In the genomic region with DNA sequence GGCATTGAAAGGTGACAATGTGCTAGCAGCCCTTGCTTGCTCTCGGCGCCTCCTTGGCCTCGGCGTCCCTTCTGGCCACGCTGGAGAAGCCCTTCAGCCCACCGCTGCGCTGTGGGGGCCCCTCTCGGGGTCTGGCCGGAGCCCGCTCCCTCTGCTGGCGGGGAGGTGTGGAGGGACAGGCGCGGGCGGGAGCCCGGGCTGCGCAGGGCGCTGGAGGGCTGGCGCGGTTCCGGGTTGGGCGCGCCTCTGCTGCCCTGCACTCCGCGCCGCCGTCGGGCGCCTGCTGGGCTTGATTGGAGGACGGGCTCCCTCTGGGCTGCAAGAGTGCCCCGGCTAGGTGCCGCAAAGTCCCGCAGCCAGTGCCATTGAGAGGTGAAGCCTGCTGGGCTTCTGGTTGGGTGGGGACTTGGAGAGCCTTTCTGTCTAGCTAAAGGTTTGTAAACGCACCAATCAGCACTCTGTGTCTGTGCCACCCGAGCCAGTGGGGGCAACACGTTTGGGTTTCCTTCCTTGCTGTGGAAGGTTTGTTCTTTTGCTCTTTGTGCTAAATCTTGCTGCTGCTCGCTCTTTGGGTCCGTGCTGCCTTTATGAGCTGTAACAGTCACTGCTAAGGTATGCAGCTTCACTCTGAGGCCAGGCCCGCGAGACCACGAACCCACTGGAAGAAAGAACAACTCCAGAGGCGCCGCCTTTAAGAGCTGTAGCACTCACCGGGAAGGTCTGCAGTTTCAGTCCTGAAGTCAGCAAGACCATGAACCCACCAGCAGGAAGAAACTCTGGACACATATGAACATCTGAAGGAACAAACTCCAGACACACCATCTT, we compare ENCODE assay signal across 1 cellular context.
TF ChIP-seq lines count a peak whose summit lies in the region.

No MANE protein-coding gene starts in this region.

TF ChIP-seq in HepG2, 621 proteins besides CTCF, POLR2A, EP300 and RAD21 (continued from another document and continues in another):
- TF ChIP-seq, protein P1, sequence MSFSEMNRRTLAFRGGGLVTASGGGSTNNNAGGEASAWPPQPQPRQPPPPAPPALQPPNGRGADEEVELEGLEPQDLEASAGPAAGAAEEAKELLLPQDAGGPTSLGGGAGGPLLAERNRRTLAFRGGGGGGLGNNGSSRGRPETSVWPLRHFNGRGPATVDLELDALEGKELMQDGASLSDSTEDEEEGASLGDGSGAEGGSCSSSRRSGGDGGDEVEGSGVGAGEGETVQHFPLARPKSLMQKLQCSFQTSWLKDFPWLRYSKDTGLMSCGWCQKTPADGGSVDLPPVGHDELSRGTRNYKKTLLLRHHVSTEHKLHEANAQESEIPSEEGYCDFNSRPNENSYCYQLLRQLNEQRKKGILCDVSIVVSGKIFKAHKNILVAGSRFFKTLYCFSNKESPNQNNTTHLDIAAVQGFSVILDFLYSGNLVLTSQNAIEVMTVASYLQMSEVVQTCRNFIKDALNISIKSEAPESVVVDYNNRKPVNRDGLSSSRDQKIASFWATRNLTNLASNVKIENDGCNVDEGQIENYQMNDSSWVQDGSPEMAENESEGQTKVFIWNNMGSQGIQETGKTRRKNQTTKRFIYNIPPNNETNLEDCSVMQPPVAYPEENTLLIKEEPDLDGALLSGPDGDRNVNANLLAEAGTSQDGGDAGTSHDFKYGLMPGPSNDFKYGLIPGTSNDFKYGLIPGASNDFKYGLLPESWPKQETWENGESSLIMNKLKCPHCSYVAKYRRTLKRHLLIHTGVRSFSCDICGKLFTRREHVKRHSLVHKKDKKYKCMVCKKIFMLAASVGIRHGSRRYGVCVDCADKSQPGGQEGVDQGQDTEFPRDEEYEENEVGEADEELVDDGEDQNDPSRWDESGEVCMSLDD (CRISPR knock-in tag; IDR thresholded peaks at IDR 0.05; ENCODE audit: borderline replicate concordance): no peak
- TF ChIP-seq SETDB1 (CRISPR knock-in tag; IDR thresholded peaks at IDR 0.05; ENCODE audit: borderline replicate concordance) (no peak), PITX1 (CRISPR knock-in tag; IDR thresholded peaks at IDR 0.05) (no peak), TFAP4 (IDR thresholded peaks at IDR 0.05; ENCODE audit: borderline replicate concordance, low read depth) (no peak), ZNF775 (CRISPR knock-in tag; IDR thresholded peaks at IDR 0.05; ENCODE audit: borderline replicate concordance) (no peak), TCF12 (IDR thresholded peaks at IDR 0.05) (no peak), TCF12 (CRISPR knock-in tag; IDR thresholded peaks at IDR 0.05) (no peak), ZC3H4 (CRISPR knock-in tag; IDR thresholded peaks at IDR 0.05; ENCODE audit: borderline replicate concordance) (no peak), ZSCAN31 (CRISPR knock-in tag; IDR thresholded peaks at IDR 0.05; ENCODE audit: low read depth) (0 out of 2 replicates have a peak, but pooled peaks have one; percentile 42), ATF7-NPFF (CRISPR knock-in tag; IDR thresholded peaks at IDR 0.05; ENCODE audit: low read depth) (peak; percentile 77), KDM4B (CRISPR knock-in tag; IDR thresholded peaks at IDR 0.05) (no peak), CEBPG (CRISPR knock-in tag; IDR thresholded peaks at IDR 0.05) (no peak), ZNF501 (CRISPR knock-in tag; IDR thresholded peaks at IDR 0.05) (0 out of 2 replicates have a peak, but pooled peaks have one; percentile 25), ZNF562 (CRISPR knock-in tag; IDR thresholded peaks at IDR 0.05; ENCODE audit: borderline replicate concordance) (no peak), GZF1 (CRISPR knock-in tag; IDR thresholded peaks at IDR 0.05) (no peak), NCOA2 (CRISPR knock-in tag; IDR thresholded peaks at IDR 0.05) (no peak), HNF1B (CRISPR knock-in tag; IDR thresholded peaks at IDR 0.05) (no peak), MBNL3 (CRISPR knock-in tag; conservative IDR thresholded peaks at IDR 0.05) (no peak), ZNF605 (CRISPR knock-in tag; IDR thresholded peaks at IDR 0.05) (no peak), ETV6 (CRISPR knock-in tag; conservative IDR thresholded peaks at IDR 0.05) (no peak), AKAP8 (CRISPR knock-in tag; IDR thresholded peaks at IDR 0.05) (no peak), FLYWCH1 (CRISPR knock-in tag; IDR thresholded peaks at IDR 0.05) (no peak), ZNF335 (CRISPR knock-in tag; IDR thresholded peaks at IDR 0.05) (no peak), ZNF850 (CRISPR knock-in tag; conservative IDR thresholded peaks at IDR 0.05) (peak; percentile 99), STAT6 (CRISPR knock-in tag; IDR thresholded peaks at IDR 0.05; ENCODE audit: borderline replicate concordance) (no peak), CBX2 (IDR thresholded peaks at IDR 0.05; ENCODE audit: low read depth, low read length) (no peak), CBX2 (CRISPR knock-in tag; IDR thresholded peaks at IDR 0.05; ENCODE audit: low read depth) (0 out of 2 replicates have a peak, but pooled peaks have one; percentile 45), ZNF841 (CRISPR knock-in tag; IDR thresholded peaks at IDR 0.05; ENCODE audit: borderline replicate concordance) (no peak), FOSL2 (CRISPR knock-in tag; IDR thresholded peaks at IDR 0.05) (peak; percentile 56), ZNF564 (CRISPR knock-in tag; IDR thresholded peaks at IDR 0.05) (no peak), ZBTB26 (CRISPR knock-in tag; IDR thresholded peaks at IDR 0.05; ENCODE audit: borderline replicate concordance) (no peak), MEIS1 (CRISPR knock-in tag; IDR thresholded peaks at IDR 0.05; ENCODE audit: borderline replicate concordance) (0 out of 2 replicates have a peak, but pooled peaks have one; percentile 51), TSC22D2 (CRISPR knock-in tag; IDR thresholded peaks at IDR 0.05; ENCODE audit: borderline replicate concordance) (no peak), ZNF142 (CRISPR knock-in tag; IDR thresholded peaks at IDR 0.05) (no peak; the same call in 1 of the 2 replicates), GABPB1 (CRISPR knock-in tag; IDR thresholded peaks at IDR 0.05) (peak; percentile 47; the same call in 1 of the 2 replicates), ZNF788 (CRISPR knock-in tag; IDR thresholded peaks at IDR 0.05; ENCODE audit: borderline replicate concordance) (peak; percentile 38; the same call in 1 of the 2 replicates), ASH2L (IDR thresholded peaks at IDR 0.05; ENCODE audit: insufficient read length, low read depth, low read length) (no peak)
- TF ChIP-seq, protein P2, sequence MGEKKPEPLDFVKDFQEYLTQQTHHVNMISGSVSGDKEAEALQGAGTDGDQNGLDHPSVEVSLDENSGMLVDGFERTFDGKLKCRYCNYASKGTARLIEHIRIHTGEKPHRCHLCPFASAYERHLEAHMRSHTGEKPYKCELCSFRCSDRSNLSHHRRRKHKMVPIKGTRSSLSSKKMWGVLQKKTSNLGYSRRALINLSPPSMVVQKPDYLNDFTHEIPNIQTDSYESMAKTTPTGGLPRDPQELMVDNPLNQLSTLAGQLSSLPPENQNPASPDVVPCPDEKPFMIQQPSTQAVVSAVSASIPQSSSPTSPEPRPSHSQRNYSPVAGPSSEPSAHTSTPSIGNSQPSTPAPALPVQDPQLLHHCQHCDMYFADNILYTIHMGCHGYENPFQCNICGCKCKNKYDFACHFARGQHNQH (CRISPR knock-in tag; IDR thresholded peaks at IDR 0.05): no peak
- TF ChIP-seq, protein P3, sequence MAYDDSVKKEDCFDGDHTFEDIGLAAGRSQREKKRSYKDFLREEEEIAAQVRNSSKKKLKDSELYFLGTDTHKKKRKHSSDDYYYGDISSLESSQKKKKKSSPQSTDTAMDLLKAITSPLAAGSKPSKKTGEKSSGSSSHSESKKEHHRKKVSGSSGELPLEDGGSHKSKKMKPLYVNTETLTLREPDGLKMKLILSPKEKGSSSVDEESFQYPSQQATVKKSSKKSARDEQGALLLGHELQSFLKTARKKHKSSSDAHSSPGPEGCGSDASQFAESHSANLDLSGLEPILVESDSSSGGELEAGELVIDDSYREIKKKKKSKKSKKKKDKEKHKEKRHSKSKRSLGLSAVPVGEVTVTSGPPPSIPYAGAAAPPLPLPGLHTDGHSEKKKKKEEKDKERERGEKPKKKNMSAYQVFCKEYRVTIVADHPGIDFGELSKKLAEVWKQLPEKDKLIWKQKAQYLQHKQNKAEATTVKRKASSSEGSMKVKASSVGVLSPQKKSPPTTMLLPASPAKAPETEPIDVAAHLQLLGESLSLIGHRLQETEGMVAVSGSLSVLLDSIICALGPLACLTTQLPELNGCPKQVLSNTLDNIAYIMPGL (CRISPR knock-in tag; IDR thresholded peaks at IDR 0.05; ENCODE audit: borderline replicate concordance in 1 of 2, low read depth in 1 of 2): peak in 1 of 2 experiments; percentile 50; a peak in 1 of 4 replicates
- TF ChIP-seq, protein P4, sequence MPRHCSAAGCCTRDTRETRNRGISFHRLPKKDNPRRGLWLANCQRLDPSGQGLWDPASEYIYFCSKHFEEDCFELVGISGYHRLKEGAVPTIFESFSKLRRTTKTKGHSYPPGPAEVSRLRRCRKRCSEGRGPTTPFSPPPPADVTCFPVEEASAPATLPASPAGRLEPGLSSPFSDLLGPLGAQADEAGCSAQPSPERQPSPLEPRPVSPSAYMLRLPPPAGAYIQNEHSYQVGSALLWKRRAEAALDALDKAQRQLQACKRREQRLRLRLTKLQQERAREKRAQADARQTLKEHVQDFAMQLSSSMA (CRISPR knock-in tag; IDR thresholded peaks at IDR 0.05): no peak
